In the genomic region with DNA sequence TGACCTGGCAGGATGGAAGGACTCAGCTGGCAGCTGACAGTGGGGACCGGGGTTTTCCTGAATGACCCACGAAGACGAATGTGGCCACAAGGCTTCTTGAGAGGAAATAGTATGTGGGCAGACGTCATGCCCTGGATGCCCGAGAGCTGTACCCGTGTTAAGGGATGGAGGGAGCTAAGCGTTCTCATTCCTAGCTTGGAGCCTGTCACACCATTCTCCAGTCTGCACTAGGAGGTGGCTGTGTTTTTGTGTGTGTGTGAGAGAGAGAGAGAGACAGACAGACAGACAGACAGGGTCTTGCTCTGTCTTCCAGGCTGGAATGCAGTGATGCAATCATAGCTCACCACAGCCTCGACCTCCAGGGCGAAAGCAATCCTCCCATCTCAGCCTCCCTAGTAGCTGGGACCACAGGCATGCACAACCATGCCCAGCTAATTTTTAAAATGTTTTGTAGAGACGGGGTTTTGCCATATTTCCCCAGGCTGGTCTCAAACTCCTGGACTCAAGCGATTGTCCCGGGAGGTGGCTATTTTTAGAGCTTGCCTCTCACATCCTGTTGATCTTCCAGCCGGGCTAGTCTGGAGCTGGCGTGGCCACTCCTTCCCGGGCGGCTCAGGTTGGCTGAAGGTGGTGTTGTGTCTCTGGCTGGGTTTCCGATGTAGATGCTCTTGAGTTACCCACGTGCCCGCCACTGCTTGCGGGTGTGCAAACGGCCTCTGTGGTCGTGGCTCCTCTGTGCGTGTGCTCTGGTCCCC, we compare ENCODE assay signal across 15 cellular contexts. TPM values are rescaled to one million over a fixed set of nuclear protein-coding genes. Genes with fewer than 3 reads are reported as not detected.
DNase-seq lines count a peak whose midpoint lies in the region; ATAC-seq, FAIRE-seq and TF ChIP-seq lines count a peak whose summit lies in the region.
"Had no signal": no experiment of that assay in that cellular context is flagged by ENCODE, and none has a peak within 500 bp of the region (broad histone marks: within the 10 kb centered on the region; RNA-seq: fewer than 3 reads in every experiment).

No MANE protein-coding gene starts in this region.

- H3F3A ChIP-seq in smooth muscle cell (ENCODE audit: low read depth): no peaks in the 10 kb centered on the region

- H3K9me3 Mint-ChIP-seq in immature natural killer cell: peaks cover 0 to 1% (median 0%) of the 10 kb centered on the region in 6 donors
- H3K9me3 Mint-ChIP-seq: activated naive CD4-positive, alpha-beta T cell treated with anti-CD3 and anti-CD28 coated beads, Interleukin-2, amount 10 ng/mL, durations not matched to agents 7 days and 5 days; T-cell had no signal

- no peak for FAIRE-seq in H54 (lab: Jason Lieb, UNC)

- no peak for TF ChIP-seq POLR2A in H54 (IDR thresholded peaks at IDR 0.05; ENCODE audit: low read depth, low read length)

- ATAC-seq in GM21529 (IDR thresholded peaks at IDR 0.05; ENCODE audit: unreplicated experiment): no peak
- ATAC-seq: activated CD8-positive, alpha-beta T cell treated with anti-CD3 and anti-CD28 coated beads, Interleukin-2, amount 10 ng/mL, durations not matched to agents 7 days and 5 days; left cardiac atrium; T-cell had no signal

- no peaks in the 10 kb centered on the region for H3K36me3 Mint-ChIP-seq in immature natural killer cell
- H3K36me3 Mint-ChIP-seq: activated naive CD4-positive, alpha-beta T cell treated with anti-CD3 and anti-CD28 coated beads, Interleukin-2, amount 10 ng/mL, durations not matched to agents 7 days and 5 days; T-cell had no signal

- H3K9ac ChIP-seq in BLaER1 (no peak overlapping the region), adipocyte (ENCODE audit: low read length) (no peak overlapping the region), smooth muscle cell (ENCODE audit: low read depth) (no peak overlapping the region)

- H3K4me3 Mint-ChIP-seq in immature natural killer cell: peak overlapping the region in 2 of 5 donors; percentile 21 to 42
- H3K4me3 Mint-ChIP-seq: activated CD8-positive, alpha-beta T cell treated with anti-CD3 and anti-CD28 coated beads, Interleukin-2, amount 10 ng/mL, durations not matched to agents 7 days and 5 days; activated naive CD4-positive, alpha-beta T cell treated with anti-CD3 and anti-CD28 coated beads, Interleukin-2, amount 10 ng/mL, durations not matched to agents 7 days and 5 days; T-cell had no signal

- peaks cover 58% of the 10 kb centered on the region for H3K4me1 ChIP-seq in BLaER1
- H3K4me1 ChIP-seq in adipocyte (ENCODE audit: control insufficient read depth, insufficient read depth, low read length): peaks cover 9% of the 10 kb centered on the region
- H3K4me1 ChIP-seq in smooth muscle cell (ENCODE audit: low read depth): no peaks in the 10 kb centered on the region

- H3K79me2 ChIP-seq in smooth muscle cell (ENCODE audit: low read depth): no peaks in the 10 kb centered on the region

- peak overlapping the region; percentile 79 for H3K4me2 ChIP-seq in BLaER1
- no peak overlapping the region for H3K4me2 ChIP-seq in smooth muscle cell

- no peaks in the 10 kb centered on the region for H3K9me3 ChIP-seq in BLaER1
- no peaks in the 10 kb centered on the region for H3K9me3 ChIP-seq in adipocyte (ENCODE audit: control insufficient read depth, low read length)
- no peaks in the 10 kb centered on the region for H3K9me3 ChIP-seq in smooth muscle cell (replicated peaks; ENCODE audit: low read depth)

- H3K4me3 ChIP-seq in BLaER1 (no peak overlapping the region), adipocyte (ENCODE audit: low read length) (no peak overlapping the region), smooth muscle cell (no peak overlapping the region)

- H3K27ac Mint-ChIP-seq in immature natural killer cell: peak overlapping the region in 3 of 6 donors; percentile 32 to 87 (median 61)
- H3K27ac Mint-ChIP-seq: activated CD8-positive, alpha-beta T cell treated with anti-CD3 and anti-CD28 coated beads, Interleukin-2, amount 10 ng/mL, durations not matched to agents 7 days and 5 days; activated naive CD4-positive, alpha-beta T cell treated with anti-CD3 and anti-CD28 coated beads, Interleukin-2, amount 10 ng/mL, durations not matched to agents 7 days and 5 days had no signal

- H3K27me3 Mint-ChIP-seq in immature natural killer cell (ENCODE audit: low read depth in 3 of 3): peaks cover 28 to 31% (median 29%) of the 10 kb centered on the region in 3 donors

- H3K27ac ChIP-seq in BLaER1: no peak overlapping the region
- no peak overlapping the region for H3K27ac ChIP-seq in smooth muscle cell (ENCODE audit: low read depth)
- H3K27ac ChIP-seq: C4-2B had no signal

- H4K20me1 ChIP-seq in BLaER1 (peaks cover 20% of the 10 kb centered on the region; the same call in 1 of the 2 replicates), smooth muscle cell (ENCODE audit: low read depth) (no peaks in the 10 kb centered on the region)

- WGBS in smooth muscle cell (ENCODE audit: low lambda C conversion rate): 81% methylated on average over 23 of the region's 23 CpGs

- TF ChIP-seq CTCF in smooth muscle cell (IDR thresholded peaks at IDR 0.05; ENCODE audit: borderline replicate concordance, insufficient read depth, poor library complexity, severe bottlenecking): no peak

- H3K27me3 ChIP-seq in BLaER1 (peaks cover 60% of the 10 kb centered on the region), adipocyte (replicated peaks; ENCODE audit: control insufficient read depth, insufficient read depth, low read length) (peaks cover 10% of the 10 kb centered on the region), smooth muscle cell (ENCODE audit: low read depth) (peaks cover 20% of the 10 kb centered on the region)

- H3K36me3 ChIP-seq in BLaER1: no peaks in the 10 kb centered on the region
- no peaks in the 10 kb centered on the region for H3K36me3 ChIP-seq in adipocyte (ENCODE audit: control insufficient read depth, insufficient read depth, low read length, severe bottlenecking)
- no peaks in the 10 kb centered on the region for H3K36me3 ChIP-seq in smooth muscle cell (ENCODE audit: low read depth)

- H3K4me1 Mint-ChIP-seq in immature natural killer cell: peaks cover 17 to 25% of the 10 kb centered on the region in 2 donors

- H2AFZ ChIP-seq in smooth muscle cell (ENCODE audit: low read depth): no peak overlapping the region

- DNase-seq in H54 (ENCODE audit: insufficient read length, low spot score) (peak; percentile 96), adipocyte (ENCODE audit: low read depth) (peak; percentile 56), kidney tubule cell (ENCODE audit: low spot score) (peak; percentile 70), smooth muscle cell (lab: John Stamatoyannopoulos, UW; ENCODE audit: unreplicated experiment) (no peak), immature natural killer cell (no peak), NCI-H187 treated with DMSO at 0.1 percent for 48 hours (lab: John Stamatoyannopoulos, UW) (no peak)
- DNase-seq: activated CD8-positive, alpha-beta T cell treated with anti-CD3 and anti-CD28 coated beads, Interleukin-2, amount 10 ng/mL, durations not matched to agents 7 days and 5 days; activated naive CD4-positive, alpha-beta T cell treated with anti-CD3 and anti-CD28 coated beads, Interleukin-2, amount 10 ng/mL, durations not matched to agents 7 days and 5 days; dorsolateral prefrontal cortex; left cardiac atrium; NCI-H1694 treated with DMSO at 0.1 percent for 48 hours; T-cell had no signal

RNA-seq across cellular contexts. Expression of gene AMZ1, which starts 2.1 kb away (rescaled TPM):
- total RNA-seq in smooth muscle cell: 1.1 and 1.4 TPM in 2 replicates
- 0.63 and 2.4 TPM in 2 replicates for polyA plus RNA-seq in smooth muscle cell
- polyA plus RNA-seq in immature natural killer cell: under 1 TPM in 1 of 3 donors, not detected in 2; 0.11 TPM
- total RNA-seq: activated CD8-positive, alpha-beta T cell treated with anti-CD3 and anti-CD28 coated beads, Interleukin-2, amount 10 ng/mL, durations not matched to agents 7 days and 5 days had no signal

RNA-seq across cellular contexts. Expression of gene TTYH3, which starts 58.3 kb away (rescaled TPM):
- 42.9 and 51.5 TPM in 2 replicates for total RNA-seq in smooth muscle cell
- polyA plus RNA-seq in smooth muscle cell (153 and 179 TPM in 2 replicates), immature natural killer cell (1 to 10 TPM; 1.3 to 3.2 (median 1.6) TPM)

Comparison
In these comparisons a context has a peak if more than half of its experiments do, and no peak if none do; other contexts are left out.
1. DNase-seq: peak in H54 (single experiment), adipocyte (single experiment) and kidney tubule cell (single experiment); none in smooth muscle cell (single experiment), immature natural killer cell (0 of 3) and NCI-H187 treated with DMSO at 0.1 percent for 48 hours (single experiment).
2. RNA of gene TTYH3, which starts 58.3 kb away (polyA plus RNA-seq): 153 to 179 TPM in smooth muscle cell; 1.3 to 3.2 TPM in immature natural killer cell; every median in the first group is over 10 times any median in the second.